2 cellular contexts compared by ENCODE assay signal in genomic region chr6:89542081-89542855, GRCh38.
TF ChIP-seq lines count a peak whose summit lies in the region.

No MANE protein-coding gene starts in this region.

TF ChIP-seq in liver, 16 proteins besides CTCF, POLR2A, EP300 and RAD21:
- TF ChIP-seq HNF4A (conservative IDR thresholded peaks at IDR 0.05) (no peak), TAF1 (conservative IDR thresholded peaks at IDR 0.05) (peak; percentile 64), SP1 (IDR thresholded peaks at IDR 0.05) (peak; percentile 33), REST (IDR thresholded peaks at IDR 0.05) (no peak), EGR1 (IDR thresholded peaks at IDR 0.05; ENCODE audit: low read depth in 2 of 2) (no peak), ATF3 (IDR thresholded peaks at IDR 0.05) (no peak), YY1 (IDR thresholded peaks at IDR 0.05) (no peak), GABPA (IDR thresholded peaks at IDR 0.05 in 1 of 2, conservative IDR thresholded peaks at IDR 0.05 in 1 of 2) (no peak)
TF ChIP-seq in liver: peak in this region for 2.

TF ChIP-seq in HepG2, 621 proteins besides CTCF, POLR2A, EP300 and RAD21:
- TF ChIP-seq ZNF235 (CRISPR knock-in tag; IDR thresholded peaks at IDR 0.05; ENCODE audit: borderline replicate concordance): no peak
- no peak for TF ChIP-seq SOX6 (IDR thresholded peaks at IDR 0.05)
- no peak for TF ChIP-seq SOX6 (CRISPR knock-in tag; IDR thresholded peaks at IDR 0.05)
- TF ChIP-seq ZHX1 (CRISPR knock-in tag; IDR thresholded peaks at IDR 0.05; ENCODE audit: low read depth): no peak
- TF ChIP-seq NFE2L2 (IDR thresholded peaks at IDR 0.05; ENCODE audit: low read length): no peak
- no peak for TF ChIP-seq ARNT (IDR thresholded peaks at IDR 0.05)
- TF ChIP-seq DMAP1 (CRISPR knock-in tag; IDR thresholded peaks at IDR 0.05): no peak
- no peak for TF ChIP-seq ZNF713 (CRISPR knock-in tag; IDR thresholded peaks at IDR 0.05)
- TF ChIP-seq ZGPAT (CRISPR knock-in tag; IDR thresholded peaks at IDR 0.05): no peak
- TF ChIP-seq ZNF703 (CRISPR knock-in tag; IDR thresholded peaks at IDR 0.05; ENCODE audit: borderline replicate concordance): no peak
- no peak for TF ChIP-seq SMAD1 (CRISPR knock-in tag; IDR thresholded peaks at IDR 0.05; ENCODE audit: borderline replicate concordance, low read depth)
TF ChIP-seq in HepG2: peak in this region for 0.
